25 cellular contexts compared by ENCODE assay signal in genomic region chr3:161268601-161269000, GRCh38. TPM values are rescaled to one million over a fixed set of nuclear protein-coding genes. Genes with fewer than 3 reads are reported as not detected.
DNase-seq lines count a peak whose midpoint lies in the region; FAIRE-seq and TF ChIP-seq lines count a peak whose summit lies in the region.
"Had no signal": no experiment of that assay in that cellular context is flagged by ENCODE, and none has a peak within 500 bp of the region (broad histone marks: within the 10 kb centered on the region; RNA-seq: fewer than 3 reads in every experiment).

No MANE protein-coding gene starts in this region.

- no peak for TF ChIP-seq POLR2A in spleen (IDR thresholded peaks at IDR 0.05)

- H3K9me3 ChIP-seq in small intestine (ENCODE audit: control insufficient read depth, low read depth) (no peaks in the 10 kb centered on the region), spleen (peaks cover 0 to 12% (median 3%) of the 10 kb centered on the region in 8 donors)

- intact Hi-C loops in spleen (cut with DNase I; ENCODE audit: low total_unique reads): no loop called here

- H3K27ac ChIP-seq in small intestine (ENCODE audit: low read depth in 1 of 2, low read length in 1 of 2) (no peak overlapping the region), spleen (no peak overlapping the region)
- H3K27ac ChIP-seq: A549; BLaER1 treated with 17β-estradiol and CSF1 and Interleukin-3, amounts not matched to agents 10 nM and 100 nM; KMS-11; Peyer's patch; SK-N-MC had no signal

- peaks cover 0 to 3% of the 10 kb centered on the region in 2 donors for H3K4me1 ChIP-seq in small intestine (ENCODE audit: control insufficient read depth in 2 of 2, insufficient read depth in 1 of 2, low read depth in 1 of 2, low read length in 1 of 2)
- peaks cover 0 to 8% (median 0%) of the 10 kb centered on the region in 6 donors for H3K4me1 ChIP-seq in spleen

- 45 to 75% (median 68%) methylated on average over 3 of the region's 3 CpGs for WGBS in small intestine, 3 donors
- WGBS in spleen, 5 donors: 96 to 99% (median 97%) methylated on average over 3 of the region's 3 CpGs

- H3K27me3 ChIP-seq in small intestine (ENCODE audit: control insufficient read depth in 2 of 2, insufficient read depth in 2 of 2, low read length in 2 of 2): no peaks in the 10 kb centered on the region
- H3K27me3 ChIP-seq in spleen (replicated peaks in 1 of 7): no peaks in the 10 kb centered on the region
- H3K27me3 ChIP-seq: BLaER1 treated with 17β-estradiol and CSF1 and Interleukin-3, amounts not matched to agents 10 nM and 100 nM; Peyer's patch had no signal

- TF ChIP-seq CTCF in epithelial cell of esophagus (IDR thresholded peaks at IDR 0.05; ENCODE audit: insufficient read depth, low read depth, low read length, missing control alignments) (no peak), spleen (IDR thresholded peaks at IDR 0.05 in 8 of 11, conservative IDR thresholded peaks at IDR 0.05 in 3 of 11) (no peak)

- FAIRE-seq in small intestine (lab: Jason Lieb, UNC): no peak
- FAIRE-seq: A549, GM12892, GM19239, H54 had no signal

- H3K36me3 ChIP-seq in small intestine (ENCODE audit: control insufficient read depth in 2 of 2, insufficient read depth in 2 of 2, low read length in 2 of 2) (peaks cover 0 to 5% of the 10 kb centered on the region in 2 donors), spleen (peaks cover 0 to 18% (median 0%) of the 10 kb centered on the region in 6 donors)
- H3K36me3 ChIP-seq: Peyer's patch had no signal

- no peak overlapping the region for H3K4me3 ChIP-seq in epithelial cell of esophagus (ENCODE audit: low read length)
- H3K4me3 ChIP-seq in small intestine (ENCODE audit: low read depth in 1 of 2, low read length in 2 of 2): no peak overlapping the region
- no peak overlapping the region for H3K4me3 ChIP-seq in spleen
- H3K4me3 ChIP-seq: A549; BLaER1 treated with 17β-estradiol and CSF1 and Interleukin-3, amounts not matched to agents 10 nM and 100 nM; Peyer's patch; SK-N-MC had no signal

- DNase-seq in DMS53 (lab: John Stamatoyannopoulos, UW): peak; percentile 69
- DNase-seq in HT-29 (ENCODE audit: low spot score): peak; percentile 54
- DNase-seq in epithelial cell of esophagus (ENCODE audit: low read depth): peak; percentile 59
- peak; percentile 7 for DNase-seq in small intestine
- DNase-seq in NCI-H1417 treated with DMSO at 0.1 percent for 48 hours (lab: John Stamatoyannopoulos, UW): no peak
- DNase-seq in NK-92 (lab: John Stamatoyannopoulos, UW; ENCODE audit: unreplicated experiment): no peak
- no peak for DNase-seq in spleen
- DNase-seq: AML-193; CD4-positive, alpha-beta T cell; DMS79 treated with DMSO at 0.1 percent for 48 hours; NCI-H1092; NCI-H1436 treated with DMSO at 0.1 percent for 48 hours; NCI-H187 treated with DMSO at 0.1 percent for 48 hours; NCI-H2171 treated with DMSO at 0.1 percent for 48 hours; NCI-H526; NCI-H82; Peyer's patch; SIG-M5 had no signal

RNA-seq across cellular contexts. Expression of gene NMD3, which starts 47.5 kb away (rescaled TPM):
- 29.3 and 30.9 TPM in 2 replicates for total RNA-seq in HT-29 (2014; rRNA removed; shearing (Covaris generic))
- polyA plus RNA-seq in small intestine (10 to 100 TPM; 15.9 to 23.3 (median 23.1) TPM), spleen (10 to 100 TPM; 13.3 to 21.8 (median 17.1) TPM)
- total RNA-seq in spleen: 10 to 100 TPM; 26.8 to 46.6 (median 38.7) TPM

Comparison
In these comparisons a context has a peak if more than half of its experiments do, and no peak if none do; other contexts are left out.
1. DNase-seq: peak in DMS53 (single experiment), HT-29 (single experiment), epithelial cell of esophagus (single experiment) and small intestine (single experiment); none in NCI-H1417 treated with DMSO at 0.1 percent for 48 hours (single experiment), NK-92 (single experiment) and spleen (single experiment).